8 cellular contexts compared by ENCODE assay signal in genomic region chr10:119030421-119031250, GRCh38. TPM values are rescaled to one million over a fixed set of nuclear protein-coding genes. Genes with fewer than 3 reads are reported as not detected.
DNase-seq lines count a peak whose midpoint lies in the region; ATAC-seq, FAIRE-seq and TF ChIP-seq lines count a peak whose summit lies in the region.

No MANE protein-coding gene starts in this region.

- peak overlapping the region; percentile 96 for H3K4me2 ChIP-seq in hepatocyte

- peak; percentile 63 for DNase-seq in EL
- DNase-seq in HL-60 (ENCODE audit: low read depth in 1 of 2, low spot score in 1 of 2), result peak; percentile 42 to 74
- DNase-seq in SJSA1 (ENCODE audit: low read depth in 1 of 2, low spot score in 2 of 2), result peak in 1 of 2 experiments; percentile 31
- peak; percentile 66 for DNase-seq in activated naive CD8-positive, alpha-beta T cell treated with anti-CD3 and anti-CD28 coated beads for 36 hours
- no peak for DNase-seq in hepatocyte (ENCODE audit: low spot score)
- peak; percentile 85 for DNase-seq in spleen
- no peak for DNase-seq in H54 (ENCODE audit: insufficient read length, low spot score)

- H3K4me3 Mint-ChIP-seq in activated naive CD8-positive, alpha-beta T cell treated with anti-CD3 and anti-CD28 coated beads for 36 hours, result peak overlapping the region; percentile 45

- H3K27me3 Mint-ChIP-seq in activated naive CD8-positive, alpha-beta T cell treated with anti-CD3 and anti-CD28 coated beads for 36 hours, result peaks cover 6% of the 10 kb centered on the region

- peaks cover 23% of the 10 kb centered on the region for H3K36me3 Mint-ChIP-seq in activated naive CD8-positive, alpha-beta T cell treated with anti-CD3 and anti-CD28 coated beads for 36 hours

- H3K9me3 ChIP-seq in SJSA1 (replicated peaks), result no peaks in the 10 kb centered on the region
- H3K9me3 ChIP-seq in hepatocyte (ENCODE audit: low read depth), result no peaks in the 10 kb centered on the region
- no peaks in the 10 kb centered on the region for H3K9me3 ChIP-seq in spleen

- H3K4me1 Mint-ChIP-seq in activated naive CD8-positive, alpha-beta T cell treated with anti-CD3 and anti-CD28 coated beads for 36 hours, result peaks cover 15% of the 10 kb centered on the region

- H3K9me3 Mint-ChIP-seq in activated naive CD8-positive, alpha-beta T cell treated with anti-CD3 and anti-CD28 coated beads for 36 hours, result no peaks in the 10 kb centered on the region

- H3K9me2 ChIP-seq in hepatocyte (replicated peaks; ENCODE audit: insufficient read depth), result no peaks in the 10 kb centered on the region

- intact Hi-C loops in spleen (cut with DNase I; ENCODE audit: low total_unique reads), result no loop called here

- peaks cover 39% of the 10 kb centered on the region for H3K36me3 ChIP-seq in SJSA1
- peaks cover 7% of the 10 kb centered on the region for H3K36me3 ChIP-seq in hepatocyte (replicated peaks; ENCODE audit: insufficient read depth, low read depth)
- peaks cover 2 to 41% (median 25%) of the 10 kb centered on the region in 6 donors for H3K36me3 ChIP-seq in spleen

- H4K20me1 ChIP-seq in hepatocyte (ENCODE audit: insufficient read depth, poor library complexity, severe bottlenecking), result peaks cover 19% of the 10 kb centered on the region

- no peak for FAIRE-seq in H54 (lab: Jason Lieb, UNC)

- no peak overlapping the region for H3K27ac Mint-ChIP-seq in activated naive CD8-positive, alpha-beta T cell treated with anti-CD3 and anti-CD28 coated beads for 36 hours

- 14% methylated on average over 27 of the region's 65 CpGs for WGBS in hepatocyte (ENCODE audit: low lambda C conversion rate, missing lambda C conversion rate)
- 7 to 28% (median 10%) methylated on average over 15 to 65 of the region's 65 CpGs for WGBS in spleen, 5 donors

- H3K4me3 ChIP-seq in HL-60 (replicated peaks; ENCODE audit: insufficient read depth, low read length) (peak overlapping the region; percentile 24), SJSA1 (peak overlapping the region; percentile 54), hepatocyte (peak overlapping the region; percentile 39), spleen (peak overlapping the region; percentile 20 to 86 (median 62))

- no peak overlapping the region for H2AFZ ChIP-seq in hepatocyte

- H3K4me1 ChIP-seq in SJSA1 (replicated peaks) (peaks cover 36% of the 10 kb centered on the region), hepatocyte (ENCODE audit: insufficient read depth) (peaks cover 7% of the 10 kb centered on the region), spleen (peaks cover 13 to 34% (median 26%) of the 10 kb centered on the region in 6 donors)

- no peak for TF ChIP-seq POLR2A in spleen (IDR thresholded peaks at IDR 0.05)
- no peak for TF ChIP-seq POLR2A in H54 (IDR thresholded peaks at IDR 0.05; ENCODE audit: low read depth, low read length)

- H3K27ac ChIP-seq in HL-60 (replicated peaks) (no peak overlapping the region; the same call in 1 of the 2 replicates), SJSA1 (no peak overlapping the region), hepatocyte (no peak overlapping the region), spleen (no peak overlapping the region)

- ATAC-seq in GM21381 (IDR thresholded peaks at IDR 0.05; ENCODE audit: unreplicated experiment), result peak; percentile 50

- no peak for TF ChIP-seq CTCF in HL-60 (IDR thresholded peaks at IDR 0.05; ENCODE audit: insufficient read depth, low read length)
- no peak for TF ChIP-seq CTCF in hepatocyte (IDR thresholded peaks at IDR 0.05; ENCODE audit: poor library complexity)
- TF ChIP-seq CTCF in spleen (IDR thresholded peaks at IDR 0.05 in 8 of 11, conservative IDR thresholded peaks at IDR 0.05 in 3 of 11), result peak in 1 of 11 experiments; percentile 11

- H3K79me2 ChIP-seq in hepatocyte, result no peaks in the 10 kb centered on the region

- no peaks in the 10 kb centered on the region for H3K27me3 ChIP-seq in HL-60 (ENCODE audit: insufficient read depth, poor library complexity, severe bottlenecking)
- no peaks in the 10 kb centered on the region for H3K27me3 ChIP-seq in SJSA1 (replicated peaks)
- no peaks in the 10 kb centered on the region for H3K27me3 ChIP-seq in hepatocyte
- H3K27me3 ChIP-seq in spleen (replicated peaks in 1 of 7), result peaks cover 0 to 18% (median 0%) of the 10 kb centered on the region in 7 donors

RNA-seq across cellular contexts. Expression of gene NANOS1, which starts 1.1 kb away (rescaled TPM):
- total RNA-seq in SJSA1 (2014; rRNA removed; shearing (Covaris generic)), result 0.71 and 2.7 TPM in 2 replicates
- under 1 TPM in 1 of 2 experiments, not detected in 1; 0.16 TPM for total RNA-seq in activated naive CD8-positive, alpha-beta T cell treated with anti-CD3 and anti-CD28 coated beads for 36 hours
- total RNA-seq in hepatocyte (3.8 and 4.5 TPM in 2 replicates), spleen (under 1 TPM; 0.26 to 0.68 (median 0.42) TPM)
- polyA plus RNA-seq in hepatocyte (5.7 and 6.2 TPM in 2 replicates), spleen (under 1 TPM; 0.09 to 0.86 (median 0.38) TPM)

RNA-seq across cellular contexts. Expression of gene EIF3A, which starts 50.0 kb away (rescaled TPM):
- 86.0 and 89.5 TPM in 2 replicates for total RNA-seq in SJSA1 (2014; rRNA removed; shearing (Covaris generic))
- 100 to 1,000 TPM; 160 to 163 TPM for total RNA-seq in activated naive CD8-positive, alpha-beta T cell treated with anti-CD3 and anti-CD28 coated beads for 36 hours
- total RNA-seq in hepatocyte (93.7 and 97.2 TPM in 2 replicates), spleen (10 to 100 TPM; 81.4 to 93.9 (median 90.7) TPM)
- polyA plus RNA-seq in hepatocyte (53.2 and 56.6 TPM in 2 replicates), spleen (10 to 100 TPM; 21.9 to 31.0 (median 22.8) TPM)

Comparison
In these comparisons a context has a peak if more than half of its experiments do, and no peak if none do; other contexts are left out.
1. DNase-seq: peak in EL (single experiment), HL-60 (2 of 2), activated naive CD8-positive, alpha-beta T cell treated with anti-CD3 and anti-CD28 coated beads for 36 hours (single experiment) and spleen (single experiment); none in hepatocyte (single experiment) and H54 (single experiment).
2. Peak in every context shown above with its lines, with median percentiles within 50 percentile points of each other: H3K4me3 ChIP-seq.